Comparison of ENCODE assay signal across 11 cellular contexts in genomic region chr2:113542522-113542921, GRCh38. TPM values are rescaled to one million over a fixed set of nuclear protein-coding genes. Genes with fewer than 3 reads are reported as not detected.
A peak's percentile ranks its signal among the peaks of the same experiment; 100 is the strongest.
DNase-seq lines count a peak whose midpoint lies in the region; ATAC-seq and TF ChIP-seq lines count a peak whose summit lies in the region.
"Not testable (repeated sequence)": the region's sequence is repeated elsewhere in the genome, so short reads cannot be mapped to it uniquely, and the experiment has no call there.
"Had no signal": no experiment of that assay in that cellular context is flagged by ENCODE, and none has a peak within 500 bp of the region (broad histone marks: within the 10 kb centered on the region; RNA-seq: fewer than 3 reads in every experiment).

No MANE protein-coding gene starts in this region.

- H3K4me1 Mint-ChIP-seq in CD4-positive, alpha-beta memory T cell; T-helper 17 cell; activated T-helper 1 cell treated with anti-CD3 and anti-CD28 coated beads, Interleukin-12 subunit alpha, Interleukin-12 subunit beta, Interleukin-2, Interleukin-4 antibody, amounts not matched to agents 30 ng/mL and 10 ng/mL and 1 ng/mL, durations not matched to agents 14 hours and 24 hours and 36 hours (ENCODE audit: low read depth); central memory CD8-positive, alpha-beta T cell; naive thymus-derived CD4-positive, alpha-beta T cell; type B pancreatic cell (ENCODE audit: unreplicated experiment): not testable (repeated sequence)

- not testable (repeated sequence) for H3K27me3 ChIP-seq in CD4-positive, alpha-beta memory T cell (ENCODE audit: insufficient read depth, low read length); naive thymus-derived CD4-positive, alpha-beta T cell (ENCODE audit: control insufficient read depth in 2 of 2, insufficient read depth in 2 of 2, low read length in 2 of 2)

- peak overlapping the region; percentile 51 to 88 (median 80) for H3K4me3 Mint-ChIP-seq in CD4-positive, alpha-beta memory T cell
- H3K4me3 Mint-ChIP-seq in T-helper 17 cell = peak overlapping the region; percentile 81
- H3K4me3 Mint-ChIP-seq in activated T-helper 1 cell treated with anti-CD3 and anti-CD28 coated beads, Interleukin-12 subunit alpha, Interleukin-12 subunit beta, Interleukin-2, Interleukin-4 antibody, amounts not matched to agents 30 ng/mL and 10 ng/mL and 1 ng/mL, durations not matched to agents 14 hours and 24 hours and 36 hours = peak overlapping the region; percentile 73
- H3K4me3 Mint-ChIP-seq in central memory CD8-positive, alpha-beta T cell = peak overlapping the region; percentile 87
- H3K4me3 Mint-ChIP-seq in naive thymus-derived CD4-positive, alpha-beta T cell = peak overlapping the region; percentile 68 to 83 (median 82)
- peak overlapping the region; percentile 85 for H3K4me3 Mint-ChIP-seq in type B pancreatic cell

- intact Hi-C loops in CD4-positive, alpha-beta memory T cell (cut with micrococcal nuclease); activated T-helper 1 cell treated with anti-CD3 and anti-CD28 coated beads, Interleukin-12 subunit alpha, Interleukin-12 subunit beta, Interleukin-2, Interleukin-4 antibody, amounts not matched to agents 30 ng/mL and 10 ng/mL and 1 ng/mL, durations not matched to agents 14 hours and 24 hours and 36 hours (cut with micrococcal nuclease); left cardiac atrium (cut with DNase I); naive thymus-derived CD4-positive, alpha-beta T cell (cut with micrococcal nuclease); sciatic nerve (cut with DNase I): not testable (repeated sequence)

- not testable (repeated sequence) for H3K27me3 Mint-ChIP-seq in CD4-positive, alpha-beta memory T cell; T-helper 17 cell
- H3K27me3 Mint-ChIP-seq in activated T-helper 1 cell treated with anti-CD3 and anti-CD28 coated beads, Interleukin-12 subunit alpha, Interleukin-12 subunit beta, Interleukin-2, Interleukin-4 antibody, amounts not matched to agents 30 ng/mL and 10 ng/mL and 1 ng/mL, durations not matched to agents 14 hours and 24 hours and 36 hours (ENCODE audit: insufficient read depth) = peaks cover 21% of the 10 kb centered on the region
- peaks cover 10% of the 10 kb centered on the region for H3K27me3 Mint-ChIP-seq in central memory CD8-positive, alpha-beta T cell
- peaks cover 0 to 29% (median 11%) of the 10 kb centered on the region in 5 donors for H3K27me3 Mint-ChIP-seq in naive thymus-derived CD4-positive, alpha-beta T cell
- H3K27me3 Mint-ChIP-seq in type B pancreatic cell = peaks cover 32% of the 10 kb centered on the region

- not testable (repeated sequence) for DNase-seq in CD4-positive, alpha-beta memory T cell; T-helper 17 cell; activated T-helper 1 cell treated with anti-CD3 and anti-CD28 coated beads, Interleukin-12 subunit alpha, Interleukin-12 subunit beta, Interleukin-2, Interleukin-4 antibody, amounts not matched to agents 30 ng/mL and 10 ng/mL and 1 ng/mL, durations not matched to agents 14 hours and 24 hours and 36 hours (ENCODE audit: low spot score); central memory CD8-positive, alpha-beta T cell (ENCODE audit: low spot score in 2 of 2); left cardiac atrium; naive thymus-derived CD4-positive, alpha-beta T cell; type B pancreatic cell (ENCODE audit: extremely low spot score, unreplicated experiment)
- peak; percentile 57 for DNase-seq in sciatic nerve (ENCODE audit: low spot score)

- not testable (repeated sequence) for TF ChIP-seq CTCF in type B pancreatic cell (conservative IDR thresholded peaks at IDR 0.05)

- not testable (repeated sequence) for H3K4me1 ChIP-seq in CD4-positive, alpha-beta memory T cell (ENCODE audit: insufficient read depth, low read length); naive thymus-derived CD4-positive, alpha-beta T cell (ENCODE audit: control insufficient read depth in 2 of 2, insufficient read depth in 2 of 2, low read length in 2 of 2)

- peak overlapping the region in 1 of 7 donors; percentile 59 for H3K27ac Mint-ChIP-seq in CD4-positive, alpha-beta memory T cell
- H3K27ac Mint-ChIP-seq in T-helper 17 cell; activated T-helper 1 cell treated with anti-CD3 and anti-CD28 coated beads, Interleukin-12 subunit alpha, Interleukin-12 subunit beta, Interleukin-2, Interleukin-4 antibody, amounts not matched to agents 30 ng/mL and 10 ng/mL and 1 ng/mL, durations not matched to agents 14 hours and 24 hours and 36 hours; type B pancreatic cell: not testable (repeated sequence)
- peak overlapping the region; percentile 46 for H3K27ac Mint-ChIP-seq in central memory CD8-positive, alpha-beta T cell (ENCODE audit: low read depth)
- H3K27ac Mint-ChIP-seq in naive thymus-derived CD4-positive, alpha-beta T cell = peak overlapping the region in 2 of 9 donors; percentile 25 to 57

- not testable (repeated sequence) for ATAC-seq in T-helper 17 cell; central memory CD8-positive, alpha-beta T cell (replicated peaks; ENCODE audit: extremely low read depth, poor library complexity, severe bottlenecking); naive thymus-derived CD4-positive, alpha-beta T cell
- ATAC-seq in left cardiac atrium = peak; percentile 4 to 12
- peak; percentile 55 for ATAC-seq in sciatic nerve

- not testable (repeated sequence) for H3K36me3 Mint-ChIP-seq in CD4-positive, alpha-beta memory T cell; T-helper 17 cell (ENCODE audit: low read depth); activated T-helper 1 cell treated with anti-CD3 and anti-CD28 coated beads, Interleukin-12 subunit alpha, Interleukin-12 subunit beta, Interleukin-2, Interleukin-4 antibody, amounts not matched to agents 30 ng/mL and 10 ng/mL and 1 ng/mL, durations not matched to agents 14 hours and 24 hours and 36 hours (ENCODE audit: low read depth); central memory CD8-positive, alpha-beta T cell (ENCODE audit: insufficient read depth); naive thymus-derived CD4-positive, alpha-beta T cell; type B pancreatic cell

- CTCF ChIA-PET in CD4-positive, alpha-beta memory T cell (lab: Charles Lee; ENCODE audit: partially characterized antibody); naive thymus-derived CD4-positive, alpha-beta T cell (lab: Charles Lee): not testable (repeated sequence)

- not testable (repeated sequence) for H3K9me3 ChIP-seq in CD4-positive, alpha-beta memory T cell (ENCODE audit: control insufficient read depth in 1 of 2, low read length in 2 of 2); T-helper 17 cell (ENCODE audit: control insufficient read depth, low read length, poor library complexity, severe bottlenecking); naive thymus-derived CD4-positive, alpha-beta T cell (ENCODE audit: control insufficient read depth in 2 of 3, low read length in 3 of 3)

- not testable (repeated sequence) for H3K27ac ChIP-seq in CD4-positive, alpha-beta memory T cell (ENCODE audit: low read depth, low read length); naive thymus-derived CD4-positive, alpha-beta T cell (ENCODE audit: low read depth, low read length)

- H3K4me3 ChIP-seq in CD4-positive, alpha-beta memory T cell (ENCODE audit: low read length in 2 of 2); naive thymus-derived CD4-positive, alpha-beta T cell (ENCODE audit: low read length): not testable (repeated sequence)

- POLR2A ChIA-PET in CD4-positive, alpha-beta memory T cell (lab: Charles Lee; ENCODE audit: partially characterized antibody); naive thymus-derived CD4-positive, alpha-beta T cell (lab: Charles Lee): not testable (repeated sequence)

- H3K9me3 Mint-ChIP-seq in CD4-positive, alpha-beta memory T cell; activated T-helper 1 cell treated with anti-CD3 and anti-CD28 coated beads, Interleukin-12 subunit alpha, Interleukin-12 subunit beta, Interleukin-2, Interleukin-4 antibody, amounts not matched to agents 30 ng/mL and 10 ng/mL and 1 ng/mL, durations not matched to agents 14 hours and 24 hours and 36 hours; central memory CD8-positive, alpha-beta T cell; naive thymus-derived CD4-positive, alpha-beta T cell; type B pancreatic cell: not testable (repeated sequence)

- H3K36me3 ChIP-seq in CD4-positive, alpha-beta memory T cell (ENCODE audit: insufficient read depth, low read length); naive thymus-derived CD4-positive, alpha-beta T cell (ENCODE audit: control insufficient read depth in 2 of 3, insufficient read depth in 3 of 3, low read length in 3 of 3): not testable (repeated sequence)

RNA-seq across cellular contexts. Expression of gene FOXD4L1, which starts 44.1 kb away (rescaled TPM):
- under 1 TPM; 0.42 to 0.52 TPM for total RNA-seq in CD4-positive, alpha-beta memory T cell
- not detected for polyA plus RNA-seq in CD4-positive, alpha-beta memory T cell
- total RNA-seq in T-helper 17 cell (under 1 TPM in 1 of 2 donors, not detected in 1; 0.10 TPM), left cardiac atrium (under 1 TPM in 1 of 2 donors, not detected in 1; 0.21 TPM), sciatic nerve (not detected), type B pancreatic cell (ENCODE audit: low replicate concordance) (0.48 TPM in 1 of 2 replicates, not detected in the other)
- total RNA-seq in activated T-helper 1 cell treated with anti-CD3 and anti-CD28 coated beads, Interleukin-12 subunit alpha, Interleukin-12 subunit beta, Interleukin-2, Interleukin-4 antibody, amounts not matched to agents 30 ng/mL and 10 ng/mL and 1 ng/mL, durations not matched to agents 14 hours and 24 hours and 36 hours = 0.32 and 0.39 TPM in 2 replicates
- under 1 TPM in 4 of 5 experiments, not detected in 1; 0.16 to 0.60 (median 0.35) TPM for total RNA-seq in naive thymus-derived CD4-positive, alpha-beta T cell
- polyA plus RNA-seq in naive thymus-derived CD4-positive, alpha-beta T cell = not detected
- total RNA-seq: A673, colonic mucosa, lower leg skin had no signal
